In genomic region chr16:66604376-66605176, GRCh38 we compare ENCODE assay signal across 8 cellular contexts. TPM values are rescaled to one million over a fixed set of nuclear protein-coding genes. Genes with fewer than 3 reads are reported as not detected.
DNase-seq lines count a peak whose midpoint lies in the region; ATAC-seq, FAIRE-seq and TF ChIP-seq lines count a peak whose summit lies in the region.

CMTM3 (plus strand) TSS chr16:66604704; CDS start chr16:66604806, 102 bp downstream.

- H3K9me3 ChIP-seq in BE2C, result no peaks in the 10 kb centered on the region
- no peaks in the 10 kb centered on the region for H3K9me3 ChIP-seq in aorta (ENCODE audit: control insufficient read depth, low read length)

- H3K27me3 ChIP-seq in BE2C, result no peaks in the 10 kb centered on the region
- peaks cover 4% of the 10 kb centered on the region for H3K27me3 ChIP-seq in rectal smooth muscle tissue (ENCODE audit: control insufficient read depth, insufficient read depth, low read length)
- no peaks in the 10 kb centered on the region for H3K27me3 ChIP-seq in aorta (ENCODE audit: control insufficient read depth in 1 of 2, insufficient read depth in 2 of 2, low read length in 1 of 2)

- H3K9ac ChIP-seq in rectal smooth muscle tissue (ENCODE audit: low read length), result peak within 1 kb of the TSS; percentile 6

- TF ChIP-seq CTCF in BE2C (IDR thresholded peaks at IDR 0.05; ENCODE audit: low read depth, low read length), result peak; percentile 48

- H3K36me3 Mint-ChIP-seq in activated naive CD4-positive, alpha-beta T cell treated with anti-CD3 and anti-CD28 coated beads, Interleukin-2, amount 50 U/mL, for 72 hours, result peaks cover 0 to 17% of the 10 kb centered on the region in 2 donors

- H3K36me3 ChIP-seq in BE2C (no peaks in the 10 kb centered on the region; the same call in 1 of the 2 replicates), rectal smooth muscle tissue (ENCODE audit: control insufficient read depth, insufficient read depth, low read length) (peaks cover under 1% of the 10 kb centered on the region), aorta (ENCODE audit: control insufficient read depth in 1 of 2, insufficient read depth in 2 of 2, low read length in 1 of 2) (no peaks in the 10 kb centered on the region)

- ATAC-seq in activated naive CD4-positive, alpha-beta T cell treated with anti-CD3 and anti-CD28 coated beads, Interleukin-2, amount 50 U/mL, for 72 hours, result peak; percentile 50 to 70
- peak; percentile 80 for ATAC-seq in aorta (ENCODE audit: low FRiP score)

- H3K27ac Mint-ChIP-seq in activated naive CD4-positive, alpha-beta T cell treated with anti-CD3 and anti-CD28 coated beads, Interleukin-2, amount 50 U/mL, for 72 hours, result peak within 1 kb of the TSS; percentile 44 to 92

- H3K9me3 Mint-ChIP-seq in activated naive CD4-positive, alpha-beta T cell treated with anti-CD3 and anti-CD28 coated beads, Interleukin-2, amount 50 U/mL, for 72 hours, result peaks cover 0 to 8% of the 10 kb centered on the region in 2 donors

- no peak for FAIRE-seq in GM19239 (lab: Jason Lieb, UNC)

- DNase-seq in BE2C (peak; percentile 82), GM19239 (ENCODE audit: insufficient read length, low spot score) (peak; percentile 60), HT1080 (ENCODE audit: low read depth) (peak; percentile 46), SKM-1 treated with dmso at 0.1 percent for 144 hours (lab: John Stamatoyannopoulos, UW; ENCODE audit: unreplicated experiment) (peak; percentile 62), cardiac septum (ENCODE audit: low spot score) (peak; percentile 86), aorta (peak; percentile 77 to 91)
- DNase-seq in activated naive CD4-positive, alpha-beta T cell treated with anti-CD3 and anti-CD28 coated beads, Interleukin-2, amount 50 U/mL, for 72 hours (ENCODE audit: low spot score in 2 of 2), result peak; percentile 81 to 85

- WGBS in aorta, 2 donors, result 1% methylated on average over 63 to 96 of the region's 96 CpGs

- H3K4me1 ChIP-seq in BE2C (peaks cover 8% of the 10 kb centered on the region; the same call in 1 of the 2 replicates), rectal smooth muscle tissue (ENCODE audit: control insufficient read depth, insufficient read depth, low read length) (peaks cover 7% of the 10 kb centered on the region), aorta (ENCODE audit: control insufficient read depth in 1 of 2, insufficient read depth in 2 of 2, low read length in 2 of 2) (no peaks in the 10 kb centered on the region)

- H3K27ac ChIP-seq in rectal smooth muscle tissue (ENCODE audit: low read depth, low read length) (peak within 1 kb of the TSS; percentile 59), aorta (ENCODE audit: low read depth in 1 of 2, low read length in 2 of 2) (peak within 1 kb of the TSS; percentile 62 to 70)

- H3K4me3 ChIP-seq in BE2C (ENCODE audit: low read depth, low read length) (peak within 1 kb of the TSS; percentile 77), rectal smooth muscle tissue (ENCODE audit: low read length) (peak within 1 kb of the TSS; percentile 76), aorta (ENCODE audit: low read length in 2 of 2) (peak within 1 kb of the TSS; percentile 69 to 75)

- intact Hi-C loops in cardiac septum (cut with DNase I) (loop anchor here (1.0 to 5.0 kb wide), 3 partner anchors 55 to 198 kb away; partner anchors contain the start of gene CMTM4), aorta (cut with DNase I) (loop anchor here (1.0 to 5.0 kb wide), 6 partner anchors 52 to 263 kb away; partner anchors contain the start of genes CKLF (in 1 of the 2) and DYNC1LI2 (in 1 of the 2))

RNA-seq across cellular contexts. Expression of gene CMTM3, which starts in this region (rescaled TPM):
- 57.2 TPM for polyA plus RNA-seq in BE2C (2012; ENCODE audit: insufficient read depth, insufficient read length, low read depth)
- 24.0 and 40.9 TPM in 2 replicates for total RNA-seq in HT1080 (2014; rRNA removed; shearing (Covaris generic))
- polyA plus RNA-seq in HT1080 (2015; cell fraction: cytosol; rRNA removed), result 56.1 and 57.6 TPM in 2 replicates
- polyA plus RNA-seq in HT1080 (2015; cell fraction: nucleus; rRNA removed), result 23.2 and 25.7 TPM in 2 replicates
- 10 to 100 TPM; 40.0 to 74.0 TPM for total RNA-seq in activated naive CD4-positive, alpha-beta T cell treated with anti-CD3 and anti-CD28 coated beads, Interleukin-2, amount 50 U/mL, for 72 hours
- total RNA-seq in cardiac septum, result 10.4 TPM
- total RNA-seq in aorta, result 10 to 100 TPM; 24.9 to 49.1 TPM
- 10 to 100 TPM; 29.5 to 29.9 TPM for polyA plus RNA-seq in aorta

Comparison
In these comparisons a context has a peak if more than half of its experiments do, and no peak if none do; other contexts are left out.
1. Peak in every context shown above with its lines: DNase-seq, ATAC-seq, H3K4me3 ChIP-seq and H3K27ac ChIP-seq.